8 cellular contexts compared by ENCODE assay signal in genomic region chr22:46684706-46685105, GRCh38. TPM values are rescaled to one million over a fixed set of nuclear protein-coding genes. Genes with fewer than 3 reads are reported as not detected.
DNase-seq lines count a peak whose midpoint lies in the region; ATAC-seq and TF ChIP-seq lines count a peak whose summit lies in the region.

No MANE protein-coding gene starts in this region.

- no peak for TF ChIP-seq EP300 in esophagus muscularis mucosa (IDR thresholded peaks at IDR 0.05)

- in situ Hi-C loops in ACHN (cut with HindIII; ENCODE audit: low pct_ligation_motif_present, low pct_unique_long_range_greater_than_20kb, low sequenced_read_pairs): no loop called here

- no peak for TF ChIP-seq POLR2A in esophagus muscularis mucosa (IDR thresholded peaks at IDR 0.05; ENCODE audit: low read depth)

- 81% methylated on average over 10 of the region's 10 CpGs for WGBS in esophagus muscularis mucosa

- peak overlapping the region in 3 of 4 donors; percentile 24 to 58 (median 46) for H3K27ac ChIP-seq in esophagus muscularis mucosa (replicated peaks in 1 of 4)
- no peak overlapping the region for H3K27ac ChIP-seq in tibial artery

- DNase-seq in DMS79 (lab: John Stamatoyannopoulos, UW) (peak; percentile 22), NCI-H1105 (lab: John Stamatoyannopoulos, UW) (peak; percentile 61), esophagus muscularis mucosa (ENCODE audit: extremely low spot score) (no peak), tibial artery (no peak), ACHN (no peak)
- no peak for DNase-seq in stimulated activated naive CD4-positive, alpha-beta T cell treated with Interleukin-2 at 50 U/mL for 16 hours (lab: John Stamatoyannopoulos, UW)

- intact Hi-C loops in esophagus muscularis mucosa (cut with DNase I): no loop called here
- intact Hi-C loops in tibial artery (cut with DNase I; ENCODE audit: low total_unique reads): no loop called here

- H3K4me3 ChIP-seq in esophagus muscularis mucosa (no peak overlapping the region), tibial artery (no peak overlapping the region)

- no peak for TF ChIP-seq CTCF in esophagus muscularis mucosa (IDR thresholded peaks at IDR 0.05)
- TF ChIP-seq CTCF in tibial artery (IDR thresholded peaks at IDR 0.05): no peak

- H3K27me3 ChIP-seq in esophagus muscularis mucosa (no peaks in the 10 kb centered on the region), tibial artery (no peaks in the 10 kb centered on the region)

- ATAC-seq in GM21447 (IDR thresholded peaks at IDR 0.05; ENCODE audit: unreplicated experiment): peak; percentile 72
- no peak for ATAC-seq in GM18520 (IDR thresholded peaks at IDR 0.05; ENCODE audit: unreplicated experiment)

- no peaks in the 10 kb centered on the region for H3K9me3 ChIP-seq in esophagus muscularis mucosa
- no peaks in the 10 kb centered on the region for H3K9me3 ChIP-seq in tibial artery

- H3K36me3 ChIP-seq in esophagus muscularis mucosa: peaks cover 16 to 63% (median 46%) of the 10 kb centered on the region in 4 donors
- peaks cover 42 to 52% (median 50%) of the 10 kb centered on the region in 3 donors for H3K36me3 ChIP-seq in tibial artery

- H3K4me1 ChIP-seq in esophagus muscularis mucosa: peaks cover 7 to 55% (median 20%) of the 10 kb centered on the region in 4 donors
- H3K4me1 ChIP-seq in tibial artery: peaks cover 0 to 6% (median 4%) of the 10 kb centered on the region in 4 donors

RNA-seq across cellular contexts. Expression of gene CERK, which starts 53.3 kb away (rescaled TPM):
- total RNA-seq in esophagus muscularis mucosa: 10 to 100 TPM; 37.3 to 51.1 (median 48.0) TPM

Comparison
In these comparisons a context has a peak if more than half of its experiments do, and no peak if none do; other contexts are left out.
1. DNase-seq: peak in DMS79 (single experiment) and NCI-H1105 (single experiment); none in esophagus muscularis mucosa (single experiment), stimulated activated naive CD4-positive, alpha-beta T cell treated with Interleukin-2 at 50 U/mL for 16 hours (single experiment), tibial artery (0 of 2) and ACHN (single experiment).
2. H3K27ac ChIP-seq: peak in esophagus muscularis mucosa (3 of 4); none in tibial artery (0 of 2).